ENCODE assay signal across 17 cellular contexts in the genomic region with DNA sequence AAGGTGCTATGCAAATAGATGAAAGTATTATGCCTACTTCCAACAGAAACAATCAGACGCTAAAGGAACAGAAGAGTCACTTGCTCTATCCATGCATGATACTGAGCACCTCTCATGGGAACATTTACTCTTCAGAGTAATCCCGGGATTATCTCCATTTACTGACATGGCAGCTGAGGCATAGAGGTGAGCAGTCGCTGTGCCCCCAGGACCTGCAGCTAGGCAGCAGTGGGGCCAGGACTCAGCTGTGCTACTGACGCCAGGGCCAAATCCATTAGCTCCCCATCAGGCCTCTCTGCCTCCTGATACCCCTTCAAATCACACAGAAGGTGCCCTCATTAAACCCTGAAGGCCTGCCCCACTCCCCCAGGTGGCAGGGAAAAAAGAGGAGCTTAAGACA.
"Had no signal": no experiment of that assay in that cellular context is flagged by ENCODE, and none has a peak within 500 bp of the region (broad histone marks: within the 10 kb centered on the region; RNA-seq: fewer than 3 reads in every experiment).

No MANE protein-coding gene starts in this region.

- DNase-seq: activated CD4-positive, CD25-positive, alpha-beta regulatory T cell treated with anti-CD3 and anti-CD28 coated beads, Interleukin-2, amount 50 U/mL, for 72 hours; activated naive CD4-positive, alpha-beta T cell treated with Interleukin-2 at 50 U/mL for 16 hours; activated T-cell treated with anti-CD3 and anti-CD28 coated beads for 4 hours; anterior cingulate cortex; brain microvascular endothelial cell; effector CD8-positive, alpha-beta T cell; foreskin fibroblast; hypothalamus; kidney; left lung; mammary epithelial cell; naive B cell; stimulated activated CD4-positive, alpha-beta T cell treated with anti-CD3 and anti-CD28 coated beads, Interleukin-4, amount 100 ng/mL, for 1 hour; stimulated activated naive CD4-positive, alpha-beta T cell treated with Interleukin-2 at 50 U/mL for 16 hours; substantia nigra; transverse colon had no signal

- H3K4me3 ChIP-seq: left lung, transverse colon, vagina had no signal

- H3K4me1 Mint-ChIP-seq: naive B cell had no signal

- H3K9me3 ChIP-seq: left lung, transverse colon, vagina had no signal

- H3K9me3 Mint-ChIP-seq: naive B cell had no signal

- H3K36me3 ChIP-seq: left lung, transverse colon, vagina had no signal

- H3K27me3 Mint-ChIP-seq: naive B cell had no signal

- H3K36me3 Mint-ChIP-seq: naive B cell had no signal

- H3K4me3 Mint-ChIP-seq: naive B cell had no signal

- H3K27ac ChIP-seq: brain microvascular endothelial cell, left lung, transverse colon, vagina had no signal

- ATAC-seq: left lung had no signal

- H3K27me3 ChIP-seq: brain microvascular endothelial cell, left lung, transverse colon, vagina had no signal
